19 cellular contexts compared by ENCODE assay signal in the genomic region with DNA sequence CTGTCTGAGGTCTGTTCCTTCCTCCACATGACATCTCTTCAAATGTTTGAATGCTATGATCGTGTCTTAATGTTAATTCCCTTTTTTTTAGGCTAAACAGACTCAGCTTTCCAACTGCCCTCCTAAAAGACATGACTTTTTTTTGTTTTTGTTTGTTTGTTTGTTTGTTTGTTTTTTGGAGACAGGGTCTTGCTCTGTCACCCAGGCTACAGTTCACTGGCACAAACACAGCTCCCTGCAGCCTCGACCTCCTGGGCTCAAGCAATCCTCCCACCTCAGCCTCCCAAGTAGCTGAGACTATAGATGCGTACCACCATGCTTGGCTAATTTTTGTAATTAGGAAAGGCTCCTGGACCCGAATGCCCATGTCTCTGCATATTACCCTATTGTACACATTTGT.
DNase-seq lines count a peak whose midpoint lies in the region; ATAC-seq and TF ChIP-seq lines count a peak whose summit lies in the region.
"Had no signal": no experiment of that assay in that cellular context is flagged by ENCODE, and none has a peak within 500 bp of the region (broad histone marks: within the 10 kb centered on the region; RNA-seq: fewer than 3 reads in every experiment).

No MANE protein-coding gene starts in this region.

- H3K79me1 ChIP-seq in IMR-90 (ENCODE audit: low read depth in 1 of 2, low read length in 2 of 2): no peaks in the 10 kb centered on the region

- H3K27me3 ChIP-seq in IMR-90 (ENCODE audit: control insufficient read depth, insufficient read depth, low read length) (no peaks in the 10 kb centered on the region), right lobe of liver (no peaks in the 10 kb centered on the region)
- H3K27me3 ChIP-seq: cardiac muscle cell had no signal

- H3K4me3 ChIP-seq in IMR-90 (ENCODE audit: insufficient read depth, low read depth, low read length) (no peak overlapping the region), coronary artery (no peak overlapping the region), right lobe of liver (peak overlapping the region in 1 of 3 donors; percentile 18)
- H3K4me3 ChIP-seq: cardiac muscle cell, K562 had no signal

- no peak overlapping the region for H3K4ac ChIP-seq in IMR-90 (ENCODE audit: low read depth, low read length)

- no peak overlapping the region for H3K23ac ChIP-seq in IMR-90 (ENCODE audit: low read depth, low read length)

- TF ChIP-seq POLR2A in IMR-90 (IDR thresholded peaks at IDR 0.05; ENCODE audit: low read depth, low read length) (no peak), right lobe of liver (IDR thresholded peaks at IDR 0.05) (no peak)

- no peak overlapping the region for H3K56ac ChIP-seq in IMR-90 (ENCODE audit: extremely low read depth, insufficient read depth, low read length)

- dilution Hi-C loops in IMR-90 (cut with HindIII; ENCODE audit: low sequenced_read_pairs, unreplicated experiment): no loop called here

- H3K27ac ChIP-seq in IMR-90 (ENCODE audit: insufficient read depth, low read length) (no peak overlapping the region), coronary artery (peak overlapping the region; percentile 9 to 64), right lobe of liver (peak overlapping the region; percentile 74 to 92 (median 80)), temporal lobe (ENCODE audit: low read depth, low read length) (peak overlapping the region; percentile 87)
- H3K27ac ChIP-seq: C4-2B, cardiac muscle cell had no signal

- WGBS in IMR-90 (ENCODE audit: extremely low coverage in 2 of 2, insufficient read length in 1 of 2), 2 experiments: no CpG with 5 or more reads among the region's 4 CpGs
- 69% methylated on average over 4 of the region's 4 CpGs for WGBS in right lobe of liver (ENCODE audit: insufficient coverage, low coverage, low lambda C conversion rate, missing lambda C conversion rate)

- H4K5ac ChIP-seq in IMR-90 (ENCODE audit: low read depth, low read length): no peak overlapping the region

- 0 out of 2 replicates have a peak, but pooled peaks cover 3% of the 10 kb centered on the region for H3K9me1 ChIP-seq in IMR-90 (ENCODE audit: insufficient read depth, low read length)

- no peak overlapping the region for H3K14ac ChIP-seq in IMR-90 (replicated peaks; ENCODE audit: low read depth, low read length)

- no peak overlapping the region for H3K9ac ChIP-seq in IMR-90 (ENCODE audit: low read depth, low read length)

- no peak overlapping the region for H3K18ac ChIP-seq in IMR-90 (ENCODE audit: low read depth, low read length)

- H3K9me3 ChIP-seq in IMR-90 (ENCODE audit: control insufficient read depth, insufficient read depth, low read length) (no peaks in the 10 kb centered on the region), right lobe of liver (no peaks in the 10 kb centered on the region)

- TF ChIP-seq CTCF in IMR-90 (conservative IDR thresholded peaks at IDR 0.05; ENCODE audit: low read depth, low read length) (no peak), coronary artery (IDR thresholded peaks at IDR 0.05) (no peak), right lobe of liver (IDR thresholded peaks at IDR 0.05) (no peak)

- H2BK15ac ChIP-seq in IMR-90 (ENCODE audit: low read depth, low read length): 0 out of 3 replicates have a peak overlapping the region, but pooled peaks have one; percentile 56

- H4K20me1 ChIP-seq in IMR-90 (ENCODE audit: insufficient read depth, low read length): no peaks in the 10 kb centered on the region

- H3K36me3 ChIP-seq in IMR-90 (ENCODE audit: control insufficient read depth, insufficient read depth, low read length) (no peaks in the 10 kb centered on the region), right lobe of liver (no peaks in the 10 kb centered on the region)
- H3K36me3 ChIP-seq: cardiac muscle cell had no signal

- peaks cover 4% of the 10 kb centered on the region; the same call in 1 of the 2 replicates for H3K4me1 ChIP-seq in IMR-90 (ENCODE audit: control insufficient read depth, insufficient read depth, low read length)
- peaks cover 0 to 22% (median 3%) of the 10 kb centered on the region in 4 donors for H3K4me1 ChIP-seq in right lobe of liver

- no peak overlapping the region for H4K8ac ChIP-seq in IMR-90 (ENCODE audit: low read depth in 2 of 2, low read length in 2 of 2)

- no peak overlapping the region for H3K4me2 ChIP-seq in IMR-90 (ENCODE audit: low read depth, low read length)

- intact Hi-C loops in IMR-90 (cut with micrococcal nuclease): loop anchor here (10.0 kb wide), 1 partner anchor 276 kb away; no protein-coding TSS in a partner anchor
- intact Hi-C loops in right lobe of liver (cut with DNase I): no loop called here
- intact Hi-C loops in left colon (cut with DNase I, micrococcal nuclease): loop anchor here in 1 of 2 donors (5.0 kb wide), 2 partner anchors 194 to 464 kb away; no protein-coding TSS in a partner anchor

- POLR2A ChIA-PET in IMR-90 (lab: Charles Lee; ENCODE audit: unreplicated experiment): interaction anchor here (0.5 kb wide), 1 partner anchor 532 kb away, joined by 11 read pairs; no protein-coding TSS in a partner anchor

- H2AK9ac ChIP-seq in IMR-90 (replicated peaks; ENCODE audit: low read depth, low read length, poor library complexity): no peak overlapping the region

- H2BK120ac ChIP-seq in IMR-90 (ENCODE audit: low read depth, low read length): peak overlapping the region; percentile 1; the same call in 1 of the 2 replicates

- TF ChIP-seq RAD21 in IMR-90 (IDR thresholded peaks at IDR 0.05; ENCODE audit: low read length): no peak

- H2BK20ac ChIP-seq in IMR-90 (ENCODE audit: low read depth, low read length): peak overlapping the region; percentile 34; the same call in 1 of the 2 replicates

- in situ Hi-C loops in IMR-90 (cut with MboI; ENCODE audit: low sequenced_read_pairs): loop anchor here (5.0 to 25.0 kb wide), 3 partner anchors 194 to 709 kb away; no protein-coding TSS in a partner anchor

- CTCF ChIA-PET in IMR-90 (lab: Yijun Ruan, JAX): interaction anchor here (0.6 kb wide), 1 partner anchor 1773 kb away, joined by 3 read pairs; no protein-coding TSS in a partner anchor

- no peak overlapping the region for H4K91ac ChIP-seq in IMR-90 (ENCODE audit: insufficient read depth, low read depth, low read length)

- no peak overlapping the region for H2BK5ac ChIP-seq in IMR-90 (ENCODE audit: low read depth, low read length, poor library complexity, severe bottlenecking)

- BruUV-seq in IMR-90 (replicated peaks; lab: Mats Ljungman, UMichigan): no TSS peak

- DNase-seq in IMR-90: no peak
- DNase-seq in coronary artery (ENCODE audit: low spot score): no peak
- DNase-seq in right lobe of liver: no peak
- DNase-seq in epidermal melanocyte (ENCODE audit: insufficient read length, low spot score): no peak
- no peak for DNase-seq in left colon
- DNase-seq: activated CD4-positive, alpha-beta T cell treated with anti-CD3 and anti-CD28 coated beads for 1 hour; activated CD8-positive, alpha-beta T cell treated with anti-CD3 and anti-CD28 coated beads for 36 hours; aorta; glutamatergic neuron; HCEC 1CT; kidney; NCI-H2227 treated with DMSO at 0.1 percent for 48 hours; posterior cingulate gyrus; stimulated activated naive CD8-positive, alpha-beta T cell treated with anti-CD3 and anti-CD28 coated beads, Interleukin-15, amount 100 ng/mL, for 72 hours had no signal

- no peak overlapping the region for H2AFZ ChIP-seq in IMR-90 (replicated peaks; ENCODE audit: low read length, poor library complexity)

- peak overlapping the region; percentile 21; the same call in 1 of the 2 replicates for H2AK5ac ChIP-seq in IMR-90 (ENCODE audit: low read depth, low read length)

- ATAC-seq in IMR-90 (ENCODE audit: low read depth) (no peak), right lobe of liver (no peak), HG02973 (IDR thresholded peaks at IDR 0.05; ENCODE audit: unreplicated experiment) (no peak), left colon (no peak)
- ATAC-seq: activated CD8-positive, alpha-beta T cell treated with anti-CD3 and anti-CD28 coated beads for 36 hours; K562; stimulated activated naive CD8-positive, alpha-beta T cell treated with anti-CD3 and anti-CD28 coated beads, Interleukin-15, amount 100 ng/mL, for 72 hours had no signal

TF ChIP-seq in IMR-90, 13 proteins besides CTCF, POLR2A, EP300 and RAD21:
- TF ChIP-seq MAFK (IDR thresholded peaks at IDR 0.05; ENCODE audit: low read depth, low read length) (no peak), NFE2L2 (IDR thresholded peaks at IDR 0.05; ENCODE audit: low read depth, low read length) (no peak), MXI1 (IDR thresholded peaks at IDR 0.05; ENCODE audit: borderline replicate concordance, low read depth, low read length) (no peak), BHLHE40 (IDR thresholded peaks at IDR 0.05; ENCODE audit: low read depth, low read length) (no peak), CEBPB (IDR thresholded peaks at IDR 0.05; ENCODE audit: low read depth, low read length) (no peak), SMC3 (IDR thresholded peaks at IDR 0.05; ENCODE audit: low read depth, low read length) (no peak), CHD1 (IDR thresholded peaks at IDR 0.05; ENCODE audit: low read depth, low read length) (no peak), RFX5 (IDR thresholded peaks at IDR 0.05; ENCODE audit: low read depth, low read length) (no peak), USF2 (IDR thresholded peaks at IDR 0.05; ENCODE audit: low read depth, low read length) (no peak), MAZ (IDR thresholded peaks at IDR 0.05; ENCODE audit: borderline replicate concordance, low read depth, low read length) (no peak), FOS (IDR thresholded peaks at IDR 0.05; ENCODE audit: low read depth, low read length) (no peak), ELK1 (IDR thresholded peaks at IDR 0.05; ENCODE audit: borderline replicate concordance, low read depth, low read length) (no peak), RCOR1 (IDR thresholded peaks at IDR 0.05; ENCODE audit: insufficient replicate concordance, low read length) (no peak)
